14 cellular contexts compared by ENCODE assay signal in genomic region chr5:141516648-141517025, GRCh38. TPM values are rescaled to one million over a fixed set of nuclear protein-coding genes. Genes with fewer than 3 reads are reported as not detected.
A peak's percentile ranks its signal among the peaks of the same experiment; 100 is the strongest.
DNase-seq lines count a peak whose midpoint lies in the region; ATAC-seq and TF ChIP-seq lines count a peak whose summit lies in the region.
"Had no signal": no experiment of that assay in that cellular context is flagged by ENCODE, and none has a peak within 500 bp of the region (broad histone marks: within the 10 kb centered on the region; RNA-seq: fewer than 3 reads in every experiment).

No MANE protein-coding gene starts in this region.

- peak overlapping the region; percentile 94; the same call in 1 of the 2 replicates for H3K4me2 ChIP-seq in OCI-LY7 (ENCODE audit: low read length)

- peak overlapping the region; percentile 97 for H3K27ac Mint-ChIP-seq in glutamatergic neuron (ENCODE audit: unreplicated experiment)
- H3K27ac Mint-ChIP-seq in CD14-positive monocyte: peak overlapping the region in 2 of 7 donors; percentile 26 to 35
- H3K27ac Mint-ChIP-seq in activated CD4-positive, alpha-beta T cell treated with anti-CD3 and anti-CD28 coated beads, Interleukin-2, amount 10 ng/mL, durations not matched to agents 7 days and 5 days: no peak overlapping the region
- H3K27ac Mint-ChIP-seq: memory B cell had no signal

- BruUV-seq in OCI-LY7 (replicated peaks; lab: Mats Ljungman, UMichigan): no TSS peak

- CTCF ChIA-PET in OCI-LY7 (lab: Charles Lee; ENCODE audit: unreplicated experiment): interaction anchor here (1.9 kb wide), 1 partner anchor 41 kb away, joined by 8 read pairs; the partner anchor contains the start of gene PCDHGC3
- CTCF ChIA-PET in activated CD4-positive, alpha-beta T cell treated with anti-CD3 and anti-CD28 coated beads, Interleukin-2, amount 10 ng/mL, durations not matched to agents 7 days and 5 days (lab: Charles Lee): interaction anchor here (0.8 to 1.2 kb wide), 3 partner anchors 20 to 103 kb away, joined by 3 read pairs; partner anchors contain the start of gene PCDHGA10

- POLR2A ChIA-PET in OCI-LY7 (lab: Charles Lee): interaction anchor here (0.8 to 17.7 kb wide), 4 partner anchors 9 to 92 kb away, joined by 3 to 328 read pairs (median 16); partner anchors contain the start of gene PCDHGC3
- POLR2A ChIA-PET in activated CD4-positive, alpha-beta T cell treated with anti-CD3 and anti-CD28 coated beads, Interleukin-2, amount 10 ng/mL, durations not matched to agents 7 days and 5 days (lab: Charles Lee): no interaction called here

- TF ChIP-seq CTCF in AG10803 (conservative IDR thresholded peaks at IDR 0.05; ENCODE audit: low read length) (no peak), OCI-LY7 (conservative IDR thresholded peaks at IDR 0.05; ENCODE audit: low read length) (no peak), glutamatergic neuron (IDR thresholded peaks at IDR 0.05; ENCODE audit: partially characterized antibody, unreplicated experiment) (no peak), CD14-positive monocyte (IDR thresholded peaks at IDR 0.05) (no peak)

- no peaks in the 10 kb centered on the region for H3K9me3 ChIP-seq in OCI-LY7 (ENCODE audit: low read length)
- H3K9me3 ChIP-seq: SJSA1 had no signal

- peaks cover 81% of the 10 kb centered on the region for H3K36me3 ChIP-seq in OCI-LY7 (ENCODE audit: insufficient read depth, low read length)

- peak overlapping the region; percentile 49 for H3K4me3 Mint-ChIP-seq in glutamatergic neuron (ENCODE audit: unreplicated experiment)
- no peak overlapping the region for H3K4me3 Mint-ChIP-seq in CD14-positive monocyte
- H3K4me3 Mint-ChIP-seq in activated CD4-positive, alpha-beta T cell treated with anti-CD3 and anti-CD28 coated beads, Interleukin-2, amount 10 ng/mL, durations not matched to agents 7 days and 5 days: no peak overlapping the region
- H3K4me3 Mint-ChIP-seq: memory B cell had no signal

- no peaks in the 10 kb centered on the region for H3K9me2 ChIP-seq in OCI-LY7 (ENCODE audit: insufficient read depth, low read length)

- peaks cover 78% of the 10 kb centered on the region for H3K4me1 ChIP-seq in OCI-LY7 (ENCODE audit: insufficient read depth, low read length, poor library complexity, severe bottlenecking)

- no peak for ATAC-seq in GM21825 (IDR thresholded peaks at IDR 0.05; ENCODE audit: unreplicated experiment)

- peak overlapping the region; percentile 99 for H3K27ac ChIP-seq in OCI-LY7 (ENCODE audit: low read depth, low read length, poor library complexity, severe bottlenecking)
- H3K27ac ChIP-seq: C4-2B, SJSA1 had no signal

- H3K4me3 ChIP-seq in AG10803 (ENCODE audit: low read length) (no peak overlapping the region), OCI-LY7 (ENCODE audit: low read depth, low read length, poor library complexity, severe bottlenecking) (no peak overlapping the region)
- H3K4me3 ChIP-seq: SJSA1 had no signal

- peaks cover 53% of the 10 kb centered on the region for H3K4me1 Mint-ChIP-seq in glutamatergic neuron (ENCODE audit: low read depth, unreplicated experiment)
- peaks cover 86% of the 10 kb centered on the region for H3K4me1 Mint-ChIP-seq in CD14-positive monocyte
- peaks cover 31% of the 10 kb centered on the region for H3K4me1 Mint-ChIP-seq in activated CD4-positive, alpha-beta T cell treated with anti-CD3 and anti-CD28 coated beads, Interleukin-2, amount 10 ng/mL, durations not matched to agents 7 days and 5 days

- DNase-seq in AG10803 (ENCODE audit: low read depth): peak; percentile 79
- DNase-seq in OCI-LY7 (ENCODE audit: low spot score): no peak
- DNase-seq in glutamatergic neuron: no peak
- peak; percentile 90 for DNase-seq in posterior vena cava (ENCODE audit: low spot score)
- DNase-seq in NCI-H187 treated with DMSO at 0.1 percent for 48 hours (lab: John Stamatoyannopoulos, UW): no peak
- no peak for DNase-seq in CD14-positive monocyte (ENCODE audit: low spot score)
- no peak for DNase-seq in activated CD4-positive, alpha-beta T cell treated with anti-CD3 and anti-CD28 coated beads, Interleukin-2, amount 10 ng/mL, durations not matched to agents 7 days and 5 days
- DNase-seq: activated effector memory CD4-positive, alpha-beta T cell treated with anti-CD3 and anti-CD28 coated beads, Interleukin-2, amount 50 U/mL, for 16 hours; cortex of kidney; NCI-H510A had no signal

- intact Hi-C loops in OCI-LY7 (cut with micrococcal nuclease; ENCODE audit: unreplicated experiment) (loop anchor here (10.0 kb wide), 1 partner anchor 98 kb away; the partner anchor contains the start of gene DIAPH1), posterior vena cava (cut with DNase I) (no loop called here), CD14-positive monocyte (cut with micrococcal nuclease) (no loop called here)

- peaks cover 20% of the 10 kb centered on the region for H3K27me3 Mint-ChIP-seq in glutamatergic neuron (ENCODE audit: unreplicated experiment)
- H3K27me3 Mint-ChIP-seq in CD14-positive monocyte (ENCODE audit: low read depth in 3 of 3): peaks cover 0 to 17% (median 8%) of the 10 kb centered on the region in 3 donors
- no peaks in the 10 kb centered on the region for H3K27me3 Mint-ChIP-seq in activated CD4-positive, alpha-beta T cell treated with anti-CD3 and anti-CD28 coated beads, Interleukin-2, amount 10 ng/mL, durations not matched to agents 7 days and 5 days

- H3K36me3 Mint-ChIP-seq in glutamatergic neuron (ENCODE audit: unreplicated experiment) (peaks cover 6% of the 10 kb centered on the region), CD14-positive monocyte (peaks cover 65 to 66% of the 10 kb centered on the region in 2 donors)
- H3K36me3 Mint-ChIP-seq in activated CD4-positive, alpha-beta T cell treated with anti-CD3 and anti-CD28 coated beads, Interleukin-2, amount 10 ng/mL, durations not matched to agents 7 days and 5 days (ENCODE audit: low read depth): peaks cover 65% of the 10 kb centered on the region

- H3K9me3 Mint-ChIP-seq in glutamatergic neuron (ENCODE audit: unreplicated experiment): peaks cover 28% of the 10 kb centered on the region
- H3K9me3 Mint-ChIP-seq in CD14-positive monocyte: peaks cover 0 to under 1% (median 0%) of the 10 kb centered on the region in 7 donors
- no peaks in the 10 kb centered on the region for H3K9me3 Mint-ChIP-seq in activated CD4-positive, alpha-beta T cell treated with anti-CD3 and anti-CD28 coated beads, Interleukin-2, amount 10 ng/mL, durations not matched to agents 7 days and 5 days
- H3K9me3 Mint-ChIP-seq: memory B cell had no signal

- no peaks in the 10 kb centered on the region for H4K20me1 ChIP-seq in OCI-LY7 (ENCODE audit: insufficient read depth, low read length)

- no peak overlapping the region for H2AFZ ChIP-seq in OCI-LY7 (ENCODE audit: low read length)

- H3K79me2 ChIP-seq in OCI-LY7 (ENCODE audit: insufficient read depth, low read depth, low read length): peaks cover 2% of the 10 kb centered on the region; the same call in 1 of the 2 replicates

RNA-seq across cellular contexts. Expression of gene PCDHGC5, which starts 27.8 kb away (rescaled TPM):
- 3.0 and 4.4 TPM in 2 replicates for total RNA-seq in OCI-LY7 (2014; rRNA removed; shearing (Covaris generic))
- total RNA-seq in OCI-LY7 (2022) (5.0 and 5.4 TPM in 2 replicates), glutamatergic neuron (ENCODE audit: unreplicated experiment) (4.0 TPM), posterior vena cava (1 to 10 TPM; 2.3 to 2.6 TPM)
- polyA plus RNA-seq in CD14-positive monocyte: not detected
- total RNA-seq in activated CD4-positive, alpha-beta T cell treated with anti-CD3 and anti-CD28 coated beads, Interleukin-2, amount 10 ng/mL, durations not matched to agents 7 days and 5 days: not detected

RNA-seq across cellular contexts. Expression of gene PCDHGC4, which starts 31.8 kb away (rescaled TPM):
- 6.3 and 8.4 TPM in 2 replicates for total RNA-seq in OCI-LY7 (2014; rRNA removed; shearing (Covaris generic))
- 6.4 and 7.0 TPM in 2 replicates for total RNA-seq in OCI-LY7 (2022)
- 6.7 TPM for total RNA-seq in glutamatergic neuron (ENCODE audit: unreplicated experiment)
- total RNA-seq in posterior vena cava: 1 to 10 TPM; 2.0 to 2.9 TPM
- not detected for polyA plus RNA-seq in CD14-positive monocyte
- total RNA-seq in activated CD4-positive, alpha-beta T cell treated with anti-CD3 and anti-CD28 coated beads, Interleukin-2, amount 10 ng/mL, durations not matched to agents 7 days and 5 days: not detected

RNA-seq across cellular contexts. Expression of gene PCDHGC3, which starts 40.9 kb away (rescaled TPM):
- total RNA-seq in OCI-LY7 (2014; rRNA removed; shearing (Covaris generic)): 20.4 and 27.2 TPM in 2 replicates
- total RNA-seq in OCI-LY7 (2022) (59.7 and 60.0 TPM in 2 replicates), glutamatergic neuron (ENCODE audit: unreplicated experiment) (40.1 TPM), posterior vena cava (10 to 100 TPM; 71.1 to 90.6 TPM)
- under 1 TPM in 1 of 2 donors, not detected in 1; 0.33 TPM for polyA plus RNA-seq in CD14-positive monocyte
- total RNA-seq in activated CD4-positive, alpha-beta T cell treated with anti-CD3 and anti-CD28 coated beads, Interleukin-2, amount 10 ng/mL, durations not matched to agents 7 days and 5 days: not detected

Comparison
In these comparisons a context has a peak if more than half of its experiments do, and no peak if none do; other contexts are left out.
1. DNase-seq: peak in AG10803 (single experiment) and posterior vena cava (single experiment); none in OCI-LY7 (single experiment), glutamatergic neuron (single experiment), NCI-H187 treated with DMSO at 0.1 percent for 48 hours (single experiment), CD14-positive monocyte (single experiment) and activated CD4-positive, alpha-beta T cell treated with anti-CD3 and anti-CD28 coated beads, Interleukin-2, amount 10 ng/mL, durations not matched to agents 7 days and 5 days (single experiment).
2. RNA of gene PCDHGC3, which starts 40.9 kb away (total RNA-seq): 71.1 to 90.6 TPM in posterior vena cava, 20.4 to 60.0 TPM in OCI-LY7 and 40.1 TPM in glutamatergic neuron (single experiment); not detected in activated CD4-positive, alpha-beta T cell treated with anti-CD3 and anti-CD28 coated beads, Interleukin-2, amount 10 ng/mL, durations not matched to agents 7 days and 5 days; every median in the first group is over 10 times any median in the second.